Comparison of ENCODE assay signal across 18 cellular contexts in the genomic region with DNA sequence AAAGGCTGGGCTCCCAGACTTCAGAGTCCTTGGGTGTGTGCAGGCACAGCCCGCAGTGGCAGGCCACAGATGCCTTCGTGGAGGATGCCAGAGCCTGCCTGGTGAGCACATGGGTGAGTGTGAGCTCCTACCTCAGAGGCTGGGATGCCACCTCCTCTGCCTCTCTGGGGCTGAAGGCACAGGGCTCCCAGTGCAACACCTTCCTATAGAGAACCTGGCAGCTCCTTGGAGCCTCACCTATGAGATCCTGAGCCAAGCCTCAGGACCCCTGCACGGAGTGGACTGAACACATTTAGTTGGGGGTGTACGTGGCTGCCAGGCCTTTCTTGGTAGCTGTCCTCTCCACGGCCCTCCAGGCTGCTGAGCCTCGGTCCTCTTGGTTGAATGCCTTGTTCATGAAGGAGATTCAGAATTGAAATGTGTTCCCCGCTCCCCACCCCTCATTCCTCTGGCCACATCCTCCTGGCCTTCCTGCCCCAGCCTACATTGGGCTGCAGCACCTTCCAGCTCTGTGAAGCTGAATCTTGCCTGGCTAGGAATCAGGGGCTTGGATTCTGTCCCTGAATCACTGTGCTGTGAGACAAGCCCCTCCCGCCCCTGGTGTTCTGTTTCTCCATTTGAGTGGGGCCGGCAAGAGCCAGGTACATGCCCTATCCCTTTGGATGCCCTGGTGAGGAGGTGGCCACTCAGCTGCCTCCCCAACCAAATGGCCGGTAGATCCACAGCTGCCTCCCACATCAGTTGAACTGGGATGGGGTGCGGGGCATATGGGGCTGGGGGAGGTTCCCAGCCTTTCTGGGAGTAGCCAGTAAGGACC.
"Had no signal": no experiment of that assay in that cellular context is flagged by ENCODE, and none has a peak within 500 bp of the region (broad histone marks: within the 10 kb centered on the region; RNA-seq: fewer than 3 reads in every experiment).

No MANE protein-coding gene starts in this region.

- DNase-seq: activated CD4-positive, alpha-beta memory T cell treated with anti-CD3 and anti-CD28 coated beads for 36 hours; activated CD4-positive, alpha-beta T cell treated with anti-CD3 and anti-CD28 coated beads for 4 hours; activated naive CD4-positive, alpha-beta T cell treated with Interleukin-2 at 50 U/mL for 16 hours; activated naive CD8-positive, alpha-beta T cell treated with anti-CD3 and anti-CD28 coated beads, Interleukin-2, amount 10 ng/mL, durations not matched to agents 7 days and 5 days; amygdala; dorsolateral prefrontal cortex; hypothalamus; islet precursor cell; naive B cell; sigmoid colon; stimulated activated CD4-positive, alpha-beta T cell treated with anti-CD3 and anti-CD28 coated beads, Interleukin-4, amount 100 ng/mL, for 4 hours; stimulated activated naive B cell treated with anti-CD40 and anti-IgM and Interleukin-4, amounts not matched to agents 10 μg/mL and 1 μg/mL and 100 μg/mL, for 72 hours; WERI-Rb-1 had no signal

- FAIRE-seq: frontal cortex had no signal

- H3K9ac ChIP-seq: parathyroid adenoma had no signal

- H3K4me3 Mint-ChIP-seq: activated CD4-positive, alpha-beta memory T cell treated with anti-CD3 and anti-CD28 coated beads for 36 hours; activated naive CD8-positive, alpha-beta T cell treated with anti-CD3 and anti-CD28 coated beads, Interleukin-2, amount 10 ng/mL, durations not matched to agents 7 days and 5 days; naive B cell had no signal

- H3K4me3 ChIP-seq: dorsolateral prefrontal cortex, sigmoid colon, thoracic aorta, upper lobe of left lung had no signal

- H2AFZ ChIP-seq: parathyroid adenoma had no signal

- H3K36me3 ChIP-seq: thoracic aorta, WERI-Rb-1 had no signal

- ATAC-seq: stimulated activated naive B cell treated with anti-CD40 and anti-IgM and Interleukin-4, amounts not matched to agents 10 μg/mL and 1 μg/mL and 100 μg/mL, for 72 hours had no signal

- H3K27ac ChIP-seq: dorsolateral prefrontal cortex, neutrophil, parathyroid adenoma, sigmoid colon, thoracic aorta, upper lobe of left lung, WERI-Rb-1 had no signal

- H3K4me1 ChIP-seq: parathyroid adenoma, sigmoid colon, upper lobe of left lung had no signal

- H3K27me3 ChIP-seq: dorsolateral prefrontal cortex, neutrophil, sigmoid colon, upper lobe of left lung had no signal

- H3K79me2 ChIP-seq: parathyroid adenoma had no signal

- H3K27ac Mint-ChIP-seq: activated CD4-positive, alpha-beta memory T cell treated with anti-CD3 and anti-CD28 coated beads for 36 hours; activated naive CD8-positive, alpha-beta T cell treated with anti-CD3 and anti-CD28 coated beads, Interleukin-2, amount 10 ng/mL, durations not matched to agents 7 days and 5 days had no signal

- H3K9me3 ChIP-seq: neutrophil had no signal

- H3K27me3 Mint-ChIP-seq: activated CD4-positive, alpha-beta memory T cell treated with anti-CD3 and anti-CD28 coated beads for 36 hours; activated naive CD8-positive, alpha-beta T cell treated with anti-CD3 and anti-CD28 coated beads, Interleukin-2, amount 10 ng/mL, durations not matched to agents 7 days and 5 days; naive B cell; stimulated activated naive B cell treated with anti-CD40 and anti-IgM and Interleukin-4, amounts not matched to agents 10 μg/mL and 1 μg/mL and 100 μg/mL, for 72 hours had no signal
